In genomic region chr22:46195487-46196165, GRCh38 we compare ENCODE assay signal across 1 cellular context.
TF ChIP-seq lines count a peak whose summit lies in the region.

No MANE protein-coding gene starts in this region.

TF ChIP-seq in liver, 16 proteins besides CTCF, POLR2A, EP300 and RAD21 (continued from another document):
- TF ChIP-seq ZBTB33 (IDR thresholded peaks at IDR 0.05) (no peak), HNF4G (IDR thresholded peaks at IDR 0.05) (no peak), TAF1 (conservative IDR thresholded peaks at IDR 0.05) (no peak), SP1 (IDR thresholded peaks at IDR 0.05) (no peak), RXRA (IDR thresholded peaks at IDR 0.05) (peak in 1 of 2 donors; percentile 68), MAX (IDR thresholded peaks at IDR 0.05) (peak; percentile 65), FOXA1 (IDR thresholded peaks at IDR 0.05) (no peak)
TF ChIP-seq in liver: peak in this region for 6.
